In genomic region chr3:194326192-194327029, GRCh38 we compare ENCODE assay signal across 14 cellular contexts. TPM values are rescaled to one million over a fixed set of nuclear protein-coding genes. Genes with fewer than 3 reads are reported as not detected.
DNase-seq lines count a peak whose midpoint lies in the region; ATAC-seq, FAIRE-seq and TF ChIP-seq lines count a peak whose summit lies in the region.
"Had no signal": no experiment of that assay in that cellular context is flagged by ENCODE, and none has a peak within 500 bp of the region (broad histone marks: within the 10 kb centered on the region; RNA-seq: fewer than 3 reads in every experiment).

No MANE protein-coding gene starts in this region.

- peaks cover 10% of the 10 kb centered on the region for H3F3A ChIP-seq in MM.1S (ENCODE audit: insufficient read depth, low read length)

- H3K27me3 Mint-ChIP-seq in nephron progenitor cell (ENCODE audit: low read depth, poor library complexity), result peaks cover 35% of the 10 kb centered on the region

- no peak for FAIRE-seq in pancreas (lab: Jason Lieb, UNC)

- intact Hi-C loops in pancreas (cut with DNase I), result no loop called here

- H3K79me2 ChIP-seq in MM.1S (ENCODE audit: low read length), result no peaks in the 10 kb centered on the region

- no peaks in the 10 kb centered on the region for H3K9me3 ChIP-seq in MM.1S (replicated peaks; ENCODE audit: insufficient read depth, low read length)
- H3K9me3 ChIP-seq in pancreas, result no peaks in the 10 kb centered on the region
- H3K9me3 ChIP-seq: SK-N-SH, thoracic aorta had no signal

- H3K4me1 ChIP-seq in MM.1S (ENCODE audit: low read length), result no peaks in the 10 kb centered on the region
- H3K4me1 ChIP-seq in pancreas, result peaks cover 0 to 5% (median 5%) of the 10 kb centered on the region in 3 donors

- no peak for TF ChIP-seq CTCF in nephron progenitor cell (IDR thresholded peaks at IDR 0.05)
- TF ChIP-seq CTCF in MM.1S (IDR thresholded peaks at IDR 0.05; ENCODE audit: low read length), result no peak
- TF ChIP-seq CTCF in pancreas (IDR thresholded peaks at IDR 0.05), result no peak

- H3K4me3 Mint-ChIP-seq in nephron progenitor cell, result no peak overlapping the region
- H3K4me3 Mint-ChIP-seq: effector memory CD8-positive, alpha-beta T cell had no signal

- peak; percentile 43 for DNase-seq in EL
- DNase-seq in HEK293T (ENCODE audit: extremely low spot score), result no peak
- DNase-seq in T47D (ENCODE audit: low read depth in 1 of 2, low spot score in 1 of 2), result peak; percentile 79 to 96
- DNase-seq in nephron progenitor cell, result peak; percentile 53
- DNase-seq in MM.1S, result no peak
- no peak for DNase-seq in pancreas
- no peak for DNase-seq in islet precursor cell
- DNase-seq: head of caudate nucleus; NCI-H1092; stimulated activated CD4-positive, alpha-beta T cell treated with anti-CD3 and anti-CD28 coated beads, Interleukin-1b, Interleukin-23, amount 100 ng/mL, for 48 hours had no signal

- H3K27me3 ChIP-seq in MM.1S (replicated peaks; ENCODE audit: insufficient read depth, low read length), result no peaks in the 10 kb centered on the region
- H3K27me3 ChIP-seq in pancreas, result no peaks in the 10 kb centered on the region

- H3K9ac ChIP-seq in MM.1S (ENCODE audit: low read length), result no peak overlapping the region
- H3K9ac ChIP-seq: SK-N-SH had no signal

- H3K4me2 ChIP-seq in MM.1S (ENCODE audit: low read depth, low read length), result no peak overlapping the region
- H3K4me2 ChIP-seq: SK-N-SH had no signal

- POLR2A ChIA-PET in HEK293T (lab: Yijun Ruan, JAX), result no interaction called here

- CTCF ChIA-PET in HEK293T (lab: Yijun Ruan, JAX), result interaction anchor here (1.0 kb wide), 1 partner anchor 10 kb away, joined by 4 read pairs; no protein-coding TSS in a partner anchor

- no peaks in the 10 kb centered on the region for H4K20me1 ChIP-seq in MM.1S (ENCODE audit: insufficient read depth, low read length)

- H3K9me3 Mint-ChIP-seq in nephron progenitor cell, result peaks cover 12% of the 10 kb centered on the region
- H3K9me3 Mint-ChIP-seq: effector memory CD8-positive, alpha-beta T cell had no signal

- no peaks in the 10 kb centered on the region for H3K9me2 ChIP-seq in MM.1S (replicated peaks; ENCODE audit: insufficient read depth, low read length)
- H3K9me2 ChIP-seq: SK-N-SH had no signal

- no peak overlapping the region for H3K4me3 ChIP-seq in MM.1S (ENCODE audit: low read length)
- H3K4me3 ChIP-seq in pancreas, result no peak overlapping the region
- H3K4me3 ChIP-seq: thoracic aorta had no signal

- H3K36me3 ChIP-seq in MM.1S (replicated peaks; ENCODE audit: insufficient read depth, low read length) (no peaks in the 10 kb centered on the region), pancreas (no peaks in the 10 kb centered on the region)
- H3K36me3 ChIP-seq: thoracic aorta had no signal

- no peak overlapping the region for H3K27ac ChIP-seq in MM.1S (ENCODE audit: low read length)
- no peak overlapping the region for H3K27ac ChIP-seq in pancreas
- H3K27ac ChIP-seq: thoracic aorta had no signal

- ATAC-seq in pancreas, result no peak
- ATAC-seq: effector memory CD8-positive, alpha-beta T cell had no signal

- H2AFZ ChIP-seq in MM.1S (ENCODE audit: low read length), result no peak overlapping the region

- 64 to 77% methylated on average over 15 of the region's 15 CpGs for WGBS in pancreas, 2 donors

- H3K36me3 Mint-ChIP-seq in nephron progenitor cell (ENCODE audit: low read depth), result no peaks in the 10 kb centered on the region
- H3K36me3 Mint-ChIP-seq: CD4-positive, CD25-positive, alpha-beta regulatory T cell had no signal

- in situ Hi-C loops in T47D (cut with HindIII; ENCODE audit: low pct_unique_long_range_greater_than_20kb, low sequenced_read_pairs), result no loop called here

- peaks cover 15% of the 10 kb centered on the region for H3K4me1 Mint-ChIP-seq in nephron progenitor cell

- no peak overlapping the region for H3K27ac Mint-ChIP-seq in nephron progenitor cell
- H3K27ac Mint-ChIP-seq: CD4-positive, CD25-positive, alpha-beta regulatory T cell; effector memory CD8-positive, alpha-beta T cell had no signal

TF ChIP-seq in HEK293T, 16 proteins besides CTCF, POLR2A, EP300 and RAD21:
- peak; percentile 55 for TF ChIP-seq PKNOX1 (IDR thresholded peaks at IDR 0.05)
- TF ChIP-seq SP1 (IDR thresholded peaks at IDR 0.05), result no peak

RNA-seq across cellular contexts. Expression of gene CPN2, which starts 24.7 kb away (rescaled TPM):
- total RNA-seq in pancreas, result under 1 TPM in 1 of 6 donors, not detected in 5; 0.09 TPM
- polyA plus RNA-seq in pancreas, result not detected
- total RNA-seq: CD4-positive, CD25-positive, alpha-beta regulatory T cell; thoracic aorta had no signal
- polyA plus RNA-seq: CD4-positive, CD25-positive, alpha-beta regulatory T cell; SK-N-SH had no signal

RNA-seq across cellular contexts. Expression of gene LRRC15, which starts 43.1 kb away (rescaled TPM):
- under 1 TPM in 5 of 6 donors, not detected in 1; 0.03 to 0.25 (median 0.09) TPM for total RNA-seq in pancreas
- under 1 TPM; 0.02 to 0.04 TPM for polyA plus RNA-seq in pancreas
- total RNA-seq: CD4-positive, CD25-positive, alpha-beta regulatory T cell had no signal
- polyA plus RNA-seq: CD4-positive, CD25-positive, alpha-beta regulatory T cell had no signal

Comparison
In these comparisons a context has a peak if more than half of its experiments do, and no peak if none do; other contexts are left out.
1. DNase-seq: peak in EL (single experiment), T47D (2 of 2) and nephron progenitor cell (single experiment); none in HEK293T (single experiment), MM.1S (single experiment), pancreas (0 of 6) and islet precursor cell (single experiment).